Comparison of ENCODE assay signal across 9 cellular contexts in genomic region chr2:62415019-62415431, GRCh38.
A peak's percentile ranks its signal among the peaks of the same experiment; 100 is the strongest.
DNase-seq lines count a peak whose midpoint lies in the region; ATAC-seq and TF ChIP-seq lines count a peak whose summit lies in the region.
"Had no signal": no experiment of that assay in that cellular context is flagged by ENCODE, and none has a peak within 500 bp of the region (broad histone marks: within the 10 kb centered on the region; RNA-seq: fewer than 3 reads in every experiment).

No MANE protein-coding gene starts in this region.

- H3K27me3 ChIP-seq in trophoblast cell (ENCODE audit: insufficient read depth, low read length) (no peaks in the 10 kb centered on the region), neural progenitor cell (no peaks in the 10 kb centered on the region)

- H3K4me2 ChIP-seq in trophoblast cell (ENCODE audit: low read length) (no peak overlapping the region), neural progenitor cell (no peak overlapping the region)

- H3K9ac ChIP-seq in trophoblast cell (ENCODE audit: low read length) (no peak overlapping the region), neural progenitor cell (no peak overlapping the region)

- H3K79me2 ChIP-seq in trophoblast cell (ENCODE audit: control insufficient read depth, insufficient read depth, low read length, poor library complexity) (no peaks in the 10 kb centered on the region), neural progenitor cell (ENCODE audit: low read depth) (no peaks in the 10 kb centered on the region)

- H3K4me1 ChIP-seq in trophoblast cell (ENCODE audit: control insufficient read depth in 1 of 2, insufficient read depth in 2 of 2, low read length in 2 of 2) (peaks cover 9 to 10% of the 10 kb centered on the region in 2 experiments), neural progenitor cell (peaks cover 17% of the 10 kb centered on the region)

- no peak overlapping the region for H3K14ac ChIP-seq in trophoblast cell (ENCODE audit: low read length)

- no CpG with 5 or more reads among the region's 4 CpGs for WGBS in trophoblast cell (ENCODE audit: extremely low coverage, insufficient coverage, insufficient read length)

- H3K27ac ChIP-seq in trophoblast cell (ENCODE audit: low read depth, low read length) (no peak overlapping the region), neural progenitor cell (no peak overlapping the region)

- H3K27ac Mint-ChIP-seq in neural progenitor cell = no peak overlapping the region

- H3K4me3 ChIP-seq in trophoblast cell (ENCODE audit: low read depth, low read length) (no peak overlapping the region), neural progenitor cell (no peak overlapping the region)

- H2BK5ac ChIP-seq in trophoblast cell (ENCODE audit: low read depth, low read length, poor library complexity) = no peak overlapping the region

- TF ChIP-seq CTCF in neural progenitor cell (IDR thresholded peaks at IDR 0.05) = no peak

- H4K12ac ChIP-seq in trophoblast cell (ENCODE audit: low read depth, low read length) = no peak overlapping the region

- H4K20me1 ChIP-seq in neural progenitor cell (ENCODE audit: low read depth) = no peaks in the 10 kb centered on the region

- peak; percentile 81 for DNase-seq in LHCN-M2 (ENCODE audit: low read depth)
- DNase-seq in midbrain (lab: John Stamatoyannopoulos, UW) = peak; percentile 57
- no peak for DNase-seq in DMS53 (lab: John Stamatoyannopoulos, UW)
- DNase-seq in NCI-H2196 (lab: John Stamatoyannopoulos, UW; ENCODE audit: unreplicated experiment) = no peak
- DNase-seq in trophoblast cell = no peak
- no peak for DNase-seq in neural progenitor cell (ENCODE audit: low spot score)

- H3K36me3 Mint-ChIP-seq in neural progenitor cell = no peaks in the 10 kb centered on the region

- H2BK12ac ChIP-seq in trophoblast cell (ENCODE audit: low read length) = no peak overlapping the region

- H2BK120ac ChIP-seq in trophoblast cell (ENCODE audit: insufficient read depth, low read length, poor library complexity) = no peak overlapping the region

- peaks cover 7% of the 10 kb centered on the region for H3K9me3 Mint-ChIP-seq in neural progenitor cell

- H3K18ac ChIP-seq in trophoblast cell (ENCODE audit: low read length) = no peak overlapping the region

- no peak overlapping the region for H4K91ac ChIP-seq in trophoblast cell (ENCODE audit: low read depth, low read length)

- H2AFZ ChIP-seq in trophoblast cell (ENCODE audit: insufficient read depth, low read length, poor library complexity) = no peak overlapping the region
- H2AFZ ChIP-seq in neural progenitor cell (replicated peaks) = no peak overlapping the region

- H3K4ac ChIP-seq in trophoblast cell (ENCODE audit: low read depth, low read length) = no peak overlapping the region

- H3K36me3 ChIP-seq in trophoblast cell (ENCODE audit: control insufficient read depth in 1 of 2, insufficient read depth in 2 of 2, low read length in 2 of 2) = no peaks in the 10 kb centered on the region
- no peaks in the 10 kb centered on the region for H3K36me3 ChIP-seq in neural progenitor cell

- no peak overlapping the region for H4K8ac ChIP-seq in trophoblast cell (ENCODE audit: low read depth, low read length)

- H3K4me1 Mint-ChIP-seq in neural progenitor cell = peaks cover 19% of the 10 kb centered on the region

- no peak overlapping the region for H3K23ac ChIP-seq in trophoblast cell (ENCODE audit: low read length)

- H3K79me1 ChIP-seq in trophoblast cell (ENCODE audit: low read length) = peaks cover 14% of the 10 kb centered on the region

- H3K9me3 ChIP-seq in trophoblast cell (ENCODE audit: insufficient read depth, low read depth, low read length) = no peaks in the 10 kb centered on the region
- no peaks in the 10 kb centered on the region for H3K9me3 ChIP-seq in neural progenitor cell (ENCODE audit: low read depth)

- H3K27me3 Mint-ChIP-seq in neural progenitor cell (ENCODE audit: insufficient read depth, low read depth) = peaks cover 3% of the 10 kb centered on the region

- peaks cover 21% of the 10 kb centered on the region for H3F3A ChIP-seq in neural progenitor cell (ENCODE audit: low read depth)

- no peak overlapping the region for H2AK5ac ChIP-seq in trophoblast cell (ENCODE audit: low read length)

- ATAC-seq in GM18858 (IDR thresholded peaks at IDR 0.05; ENCODE audit: unreplicated experiment) (peak; percentile 77), GM21786 (IDR thresholded peaks at IDR 0.05; ENCODE audit: unreplicated experiment) (peak; percentile 75)
- ATAC-seq: HCT116 had no signal

- no peak overlapping the region for H3K4me3 Mint-ChIP-seq in neural progenitor cell

Comparison
In these comparisons a context has a peak if more than half of its experiments do, and no peak if none do; other contexts are left out.
1. DNase-seq: peak in LHCN-M2 (single experiment) and midbrain (single experiment); none in DMS53 (single experiment), NCI-H2196 (single experiment), trophoblast cell (0 of 2) and neural progenitor cell (single experiment).